ENCODE assay signal across 21 cellular contexts in genomic region chr22:42848941-42849340, GRCh38. TPM values are rescaled to one million over a fixed set of nuclear protein-coding genes. Genes with fewer than 3 reads are reported as not detected.
DNase-seq lines count a peak whose midpoint lies in the region; TF ChIP-seq lines count a peak whose summit lies in the region.
"Had no signal": no experiment of that assay in that cellular context is flagged by ENCODE, and none has a peak within 500 bp of the region (broad histone marks: within the 10 kb centered on the region; RNA-seq: fewer than 3 reads in every experiment).

No MANE protein-coding gene starts in this region.

- H2BK5ac ChIP-seq in mesenchymal stem cell (ENCODE audit: low read depth, low read length, poor library complexity, severe bottlenecking), result no peak overlapping the region

- peak overlapping the region; percentile 16 for H3K9ac ChIP-seq in mesenchymal stem cell (ENCODE audit: low read length)

- peaks cover 12% of the 10 kb centered on the region for H3K79me1 ChIP-seq in mesenchymal stem cell (replicated peaks; ENCODE audit: low read length, poor library complexity, severe bottlenecking)

- H3K36me3 Mint-ChIP-seq in HFFc6 (ENCODE audit: low read depth), result peaks cover 36% of the 10 kb centered on the region
- H3K36me3 Mint-ChIP-seq in T-helper 2 cell treated with Interferon-gamma antibody and Interleukin-4, amounts not matched to agents 5 μg/mL and 100 μg/mL, for 36 hours (ENCODE audit: low read depth), result peaks cover 26% of the 10 kb centered on the region

- H2BK120ac ChIP-seq in mesenchymal stem cell (ENCODE audit: low read depth, low read length), result no peak overlapping the region

- TF ChIP-seq POLR2A in adrenal gland (IDR thresholded peaks at IDR 0.05) (no peak), thyroid gland (IDR thresholded peaks at IDR 0.05) (no peak)

- no peak overlapping the region for H3K23ac ChIP-seq in mesenchymal stem cell (ENCODE audit: low read length in 2 of 2)

- DNase-seq in HFFc6 (no peak), adrenal gland (peak in 6 of 7 donors; percentile 64 to 79 (median 70)), mesenchymal stem cell (no peak), thyroid gland (peak; percentile 25 to 47), cerebellar cortex (ENCODE audit: low spot score) (no peak), NCI-H2107 treated with DMSO at 0.1 percent for 48 hours (lab: John Stamatoyannopoulos, UW; ENCODE audit: unreplicated experiment) (no peak)
- DNase-seq in T-helper 2 cell treated with Interferon-gamma antibody and Interleukin-4, amounts not matched to agents 5 μg/mL and 100 μg/mL, for 36 hours (ENCODE audit: low spot score), result no peak
- DNase-seq: activated CD4-positive, alpha-beta T cell treated with anti-CD3 and anti-CD28 coated beads, Interleukin-2, amount 50 U/mL, for 4 hours; central memory CD4-positive, alpha-beta T cell; dermis blood vessel endothelial cell; DMS79; islet precursor cell; NCI-H1694 treated with DMSO at 0.1 percent for 48 hours; NCI-H2171 treated with DMSO at 0.1 percent for 48 hours; NCI-H69; stimulated activated CD4-positive, alpha-beta T cell treated with anti-CD3 and anti-CD28 coated beads, Interleukin-12 subunit alpha, Interleukin-12 subunit beta, amount 100 ng/mL, for 4 hours; stimulated activated CD4-positive, alpha-beta T cell treated with anti-CD3 and anti-CD28 coated beads, Interleukin-4, amount 100 ng/mL, for 1 hour; upper lobe of left lung had no signal

- H2BK15ac ChIP-seq in mesenchymal stem cell (ENCODE audit: low read depth, poor library complexity, severe bottlenecking), result no peak overlapping the region

- intact Hi-C loops in adrenal gland (cut with DNase I), result no loop called here
- intact Hi-C loops in thyroid gland (cut with DNase I), result no loop called here

- H3K36me3 ChIP-seq in adrenal gland (replicated peaks in 1 of 2) (peaks cover 0 to 20% of the 10 kb centered on the region in 2 donors), mesenchymal stem cell (ENCODE audit: control insufficient read depth in 1 of 2, insufficient read depth in 2 of 2, low read depth in 1 of 2, low read length in 2 of 2) (peaks cover 22 to 46% of the 10 kb centered on the region in 2 experiments), thyroid gland (peaks cover 0 to 5% of the 10 kb centered on the region in 2 donors)

- no peaks in the 10 kb centered on the region for H3K9me3 Mint-ChIP-seq in HFFc6
- H3K9me3 Mint-ChIP-seq in T-helper 2 cell treated with Interferon-gamma antibody and Interleukin-4, amounts not matched to agents 5 μg/mL and 100 μg/mL, for 36 hours, result no peaks in the 10 kb centered on the region
- H3K9me3 Mint-ChIP-seq: activated naive CD4-positive, alpha-beta T cell treated with anti-CD3 and anti-CD28 coated beads, Interleukin-2, amount 50 U/mL, for 72 hours; natural killer cell treated with Interleukin-12 subunit alpha and Interleukin-12 subunit beta and Interleukin-15 and Interleukin-18, amount 100 ng/mL, for 72 hours had no signal

- no peak overlapping the region for H4K8ac ChIP-seq in mesenchymal stem cell (ENCODE audit: low read length)

- H3K4me3 Mint-ChIP-seq in HFFc6, result 0 out of 2 replicates have a peak overlapping the region, but pooled peaks have one; percentile 17
- no peak overlapping the region for H3K4me3 Mint-ChIP-seq in T-helper 2 cell treated with Interferon-gamma antibody and Interleukin-4, amounts not matched to agents 5 μg/mL and 100 μg/mL, for 36 hours
- H3K4me3 Mint-ChIP-seq: natural killer cell treated with Interleukin-12 subunit alpha and Interleukin-12 subunit beta and Interleukin-15 and Interleukin-18, amount 100 ng/mL, for 72 hours had no signal

- H4K91ac ChIP-seq in mesenchymal stem cell (ENCODE audit: low read length), result no peak overlapping the region

- H3K4ac ChIP-seq in mesenchymal stem cell (ENCODE audit: low read depth in 1 of 2, low read length in 2 of 2), result no peak overlapping the region

- H3K27ac Mint-ChIP-seq in HFFc6, result peak overlapping the region; percentile 75
- no peak overlapping the region for H3K27ac Mint-ChIP-seq in T-helper 2 cell treated with Interferon-gamma antibody and Interleukin-4, amounts not matched to agents 5 μg/mL and 100 μg/mL, for 36 hours
- H3K27ac Mint-ChIP-seq: natural killer cell treated with Interleukin-12 subunit alpha and Interleukin-12 subunit beta and Interleukin-15 and Interleukin-18, amount 100 ng/mL, for 72 hours had no signal

- WGBS in adrenal gland, 4 donors, result 47 to 83% (median 66%) methylated on average over 1 of the region's 1 CpG
- WGBS in mesenchymal stem cell, result 73% methylated on average over 1 of the region's 1 CpG
- 50 to 57% methylated on average over 1 of the region's 1 CpG for WGBS in thyroid gland, 2 donors

- H3K27me3 ChIP-seq in adrenal gland, result no peaks in the 10 kb centered on the region
- no peaks in the 10 kb centered on the region for H3K27me3 ChIP-seq in mesenchymal stem cell (ENCODE audit: control insufficient read depth in 1 of 2, insufficient read depth in 1 of 2, low read length in 2 of 2)
- no peaks in the 10 kb centered on the region for H3K27me3 ChIP-seq in thyroid gland
- H3K27me3 ChIP-seq: upper lobe of left lung had no signal

- H3K4me1 ChIP-seq in adrenal gland (replicated peaks in 1 of 2) (peaks cover 44 to 65% of the 10 kb centered on the region in 2 donors), mesenchymal stem cell (ENCODE audit: control insufficient read depth, insufficient read depth, low read depth, low read length) (peaks cover 7% of the 10 kb centered on the region), thyroid gland (peaks cover 11 to 22% of the 10 kb centered on the region in 2 donors)

- no peak overlapping the region for H2AFZ ChIP-seq in mesenchymal stem cell (ENCODE audit: low read depth, low read length)

- TF ChIP-seq CTCF in HFFc6 (IDR thresholded peaks at IDR 0.05) (no peak), adrenal gland (IDR thresholded peaks at IDR 0.05) (no peak), thyroid gland (IDR thresholded peaks at IDR 0.05) (no peak)

- H3K4me2 ChIP-seq in mesenchymal stem cell (ENCODE audit: low read length, poor library complexity, severe bottlenecking), result no peak overlapping the region

- no peak overlapping the region for H2BK12ac ChIP-seq in mesenchymal stem cell (ENCODE audit: low read length in 2 of 2)

- no peak overlapping the region for H3K18ac ChIP-seq in mesenchymal stem cell (ENCODE audit: low read depth in 1 of 2, low read length in 2 of 2)

- no peaks in the 10 kb centered on the region for H3K9me3 ChIP-seq in adrenal gland (replicated peaks in 1 of 3)
- no peaks in the 10 kb centered on the region for H3K9me3 ChIP-seq in mesenchymal stem cell (ENCODE audit: control insufficient read depth, low read length)
- no peaks in the 10 kb centered on the region for H3K9me3 ChIP-seq in thyroid gland
- H3K9me3 ChIP-seq: upper lobe of left lung had no signal

- H3K27ac ChIP-seq in adrenal gland (peak overlapping the region; percentile 33 to 89 (median 67)), mesenchymal stem cell (ENCODE audit: low read length, poor library complexity, severe bottlenecking) (no peak overlapping the region), thyroid gland (no peak overlapping the region)
- H3K27ac ChIP-seq: C4-2B, upper lobe of left lung had no signal

- H3K27me3 Mint-ChIP-seq in HFFc6 (ENCODE audit: insufficient read depth), result peaks cover 4% of the 10 kb centered on the region; the same call in 1 of the 2 replicates
- no peaks in the 10 kb centered on the region for H3K27me3 Mint-ChIP-seq in T-helper 2 cell treated with Interferon-gamma antibody and Interleukin-4, amounts not matched to agents 5 μg/mL and 100 μg/mL, for 36 hours (ENCODE audit: low read depth)
- H3K27me3 Mint-ChIP-seq: natural killer cell treated with Interleukin-12 subunit alpha and Interleukin-12 subunit beta and Interleukin-15 and Interleukin-18, amount 100 ng/mL, for 72 hours had no signal

- H3K14ac ChIP-seq in mesenchymal stem cell (ENCODE audit: low read length in 2 of 2), result no peak overlapping the region

- H3K4me3 ChIP-seq in adrenal gland (no peak overlapping the region), mesenchymal stem cell (ENCODE audit: insufficient read depth in 1 of 2, low read depth in 1 of 2, low read length in 2 of 2) (peak overlapping the region in 1 of 2 experiments; percentile 12), thyroid gland (replicated peaks in 1 of 3) (no peak overlapping the region)
- H3K4me3 ChIP-seq: upper lobe of left lung had no signal

- H2AK5ac ChIP-seq in mesenchymal stem cell (ENCODE audit: low read length, severe bottlenecking), result no peak overlapping the region

- H3K4me1 Mint-ChIP-seq in HFFc6 (ENCODE audit: low read depth), result peaks cover 46% of the 10 kb centered on the region
- no peaks in the 10 kb centered on the region for H3K4me1 Mint-ChIP-seq in T-helper 2 cell treated with Interferon-gamma antibody and Interleukin-4, amounts not matched to agents 5 μg/mL and 100 μg/mL, for 36 hours (ENCODE audit: low read depth)

RNA-seq across cellular contexts. Expression of gene ARFGAP3, which starts 8.1 kb away (rescaled TPM):
- total RNA-seq in HFFc6 (2021; fragmentation: NEBNext Ultra II Directional; extraction: Animal tissue kit (Norgen Biotek cat#: 25700)), result 10 to 100 TPM; 62.6 to 77.7 (median 66.8) TPM
- total RNA-seq in adrenal gland (100 to 1,000 TPM in 7 of 8 donors, 10 to 100 TPM in 1; 98.9 to 183 (median 118) TPM), thyroid gland (100 to 1,000 TPM in 2 of 4 donors, 10 to 100 TPM in 2; 82.3 to 106 (median 94.2) TPM)
- polyA plus RNA-seq in adrenal gland, result 100 to 1,000 TPM in 1 of 3 donors, 10 to 100 TPM in 2; 48.7 to 268 (median 71.7) TPM
- polyA plus RNA-seq in mesenchymal stem cell (2013, experiment 1 of 2), result 46.3 TPM
- 48.0 TPM for polyA plus RNA-seq in mesenchymal stem cell (2013, experiment 2 of 2)

Comparison
In these comparisons a context has a peak if more than half of its experiments do, and no peak if none do; other contexts are left out.
1. DNase-seq: peak in adrenal gland (6 of 7) and thyroid gland (2 of 2); none in HFFc6 (single experiment), mesenchymal stem cell (single experiment), cerebellar cortex (single experiment), T-helper 2 cell treated with Interferon-gamma antibody and Interleukin-4, amounts not matched to agents 5 μg/mL and 100 μg/mL, for 36 hours (single experiment) and NCI-H2107 treated with DMSO at 0.1 percent for 48 hours (single experiment).
2. H3K27ac ChIP-seq: peak in adrenal gland (5 of 5); none in mesenchymal stem cell (single experiment) and thyroid gland (0 of 3).